31 cellular contexts compared by ENCODE assay signal in genomic region chr2:208099682-208100081, GRCh38. TPM values are rescaled to one million over a fixed set of nuclear protein-coding genes. Genes with fewer than 3 reads are reported as not detected.
DNase-seq lines count a peak whose midpoint lies in the region; ATAC-seq, FAIRE-seq and TF ChIP-seq lines count a peak whose summit lies in the region.
"Had no signal": no experiment of that assay in that cellular context is flagged by ENCODE, and none has a peak within 500 bp of the region (broad histone marks: within the 10 kb centered on the region; RNA-seq: fewer than 3 reads in every experiment).

No MANE protein-coding gene starts in this region.

- H3K36me3 ChIP-seq in CD8-positive, alpha-beta memory T cell (ENCODE audit: insufficient read depth, low read length): no peaks in the 10 kb centered on the region
- H3K36me3 ChIP-seq in KOPT-K1 (ENCODE audit: insufficient read depth, low read length): no peaks in the 10 kb centered on the region
- H3K36me3 ChIP-seq in K562 (ENCODE audit: control insufficient read depth, insufficient read depth, low read length): no peaks in the 10 kb centered on the region

- intact Hi-C loops in K562 (cut with micrococcal nuclease): loop anchor here (5.0 kb wide), 1 partner anchor 168 kb away; the partner anchor contains the start of gene PIKFYVE

- H2AFZ ChIP-seq in K562 (ENCODE audit: low read depth, low read length): no peak overlapping the region

- H3K9me3 ChIP-seq in CD8-positive, alpha-beta memory T cell (ENCODE audit: low read length): no peaks in the 10 kb centered on the region
- no peaks in the 10 kb centered on the region for H3K9me3 ChIP-seq in KOPT-K1 (ENCODE audit: insufficient read depth, low read length, poor library complexity, severe bottlenecking)
- no peaks in the 10 kb centered on the region for H3K9me3 ChIP-seq in K562 (replicated peaks; ENCODE audit: control insufficient read depth, insufficient read depth, low read depth, low read length)
- H3K9me3 ChIP-seq: A549 had no signal

- TF ChIP-seq RAD21 in K562 (CRISPR knock-in tag; conservative IDR thresholded peaks at IDR 0.05 in 1 of 2, IDR thresholded peaks at IDR 0.05 in 1 of 2): no peak

- DNase-seq in activated T-cell treated with anti-CD3 and anti-CD28 coated beads, Interleukin-2, amount 50 U/mL, for 4 hours: no peak
- no peak for DNase-seq in activated T-cell treated with anti-CD3 and anti-CD28 coated beads, Interleukin-2, amount 50 U/mL, for 48 hours
- no peak for DNase-seq in CD8-positive, alpha-beta memory T cell
- DNase-seq in K562 (ENCODE audit: extremely low read depth in 1 of 4, low spot score in 3 of 4): no peak
- DNase-seq in stimulated activated CD8-positive, alpha-beta memory T cell treated with anti-CD3 and anti-CD28 coated beads, Interleukin-4, amount 100 ng/mL, for 48 hours: no peak
- DNase-seq: C1 segment of cervical spinal cord; Calu3; CD8-positive, alpha-beta T cell; DMS79 treated with DMSO at 0.1 percent for 48 hours; KBM-7; MM.1S; NCI-H1048; NCI-H1417; NCI-H1694 treated with DMSO at 0.1 percent for 48 hours; NCI-H2081; NCI-H2227 treated with DMSO at 0.1 percent for 48 hours; NCI-H510A; NCI-H69; SHP77 had no signal

- POLR2A ChIA-PET in CD8-positive, alpha-beta memory T cell (lab: Charles Lee): no interaction called here
- POLR2A ChIA-PET in K562 (lab: Yijun Ruan, JAX): no interaction called here

- in situ Hi-C loops in K562 (cut with MboI): no loop called here

- TF ChIP-seq CTCF in K562 (IDR thresholded peaks at IDR 0.05 in 2 of 3, conservative IDR thresholded peaks at IDR 0.05 in 1 of 3; ENCODE audit: insufficient read depth in 2 of 3, low read depth in 1 of 3, low read length in 3 of 3): no peak

- H3K9ac ChIP-seq in K562 (ENCODE audit: insufficient read depth in 1 of 2, low read depth in 2 of 2, low read length in 2 of 2): no peak overlapping the region

- H3K79me2 ChIP-seq in K562 (ENCODE audit: control insufficient read depth, insufficient read depth, low read length): no peaks in the 10 kb centered on the region

- H3K9me1 ChIP-seq in K562 (ENCODE audit: control insufficient read depth, insufficient read depth, low read length): no peaks in the 10 kb centered on the region

- CTCF ChIA-PET in CD8-positive, alpha-beta memory T cell (lab: Charles Lee): no interaction called here
- CTCF ChIA-PET in K562 (lab: Yijun Ruan, JAX; ENCODE audit: low intra/inter-chr PET ratio): no interaction called here

- WGBS in K562 (ENCODE audit: insufficient coverage, low coverage, missing lambda C conversion rate): 47% methylated on average over 8 of the region's 8 CpGs

- FAIRE-seq in K562 (lab: Jason Lieb, UNC): no peak
- FAIRE-seq: A549, GM12892 had no signal

- no peaks in the 10 kb centered on the region for H3K36me3 Mint-ChIP-seq in activated T-cell treated with anti-CD3 and anti-CD28 coated beads, Interleukin-2, amount 50 U/mL, for 4 hours (ENCODE audit: insufficient read depth)
- H3K36me3 Mint-ChIP-seq in CD8-positive, alpha-beta memory T cell: no peaks in the 10 kb centered on the region
- H3K36me3 Mint-ChIP-seq: CD8-positive, alpha-beta T cell had no signal

- BruUV-seq in K562 (replicated peaks; lab: Mats Ljungman, UMichigan): no TSS peak

- H3K4me2 ChIP-seq in K562 (ENCODE audit: insufficient read depth, low read length): no peak overlapping the region
- H3K4me2 ChIP-seq: A549 had no signal

- peak overlapping the region; percentile 29 for H3K4me3 Mint-ChIP-seq in activated T-cell treated with anti-CD3 and anti-CD28 coated beads, Interleukin-2, amount 50 U/mL, for 4 hours
- H3K4me3 Mint-ChIP-seq in CD8-positive, alpha-beta memory T cell: peak overlapping the region in 4 of 7 donors; percentile 18 to 69 (median 43)
- H3K4me3 Mint-ChIP-seq: CD8-positive, alpha-beta T cell had no signal

- H3K27me3 ChIP-seq in CD8-positive, alpha-beta memory T cell (ENCODE audit: insufficient read depth, low read length, poor library complexity, severe bottlenecking): no peaks in the 10 kb centered on the region
- 0 out of 5 replicates have a peak, but pooled peaks cover 0 to 6% of the 10 kb centered on the region in 2 experiments for H3K27me3 ChIP-seq in K562 (ENCODE audit: control insufficient read depth in 2 of 2, insufficient read depth in 2 of 2, low read length in 2 of 2)

- H3K4me1 Mint-ChIP-seq in activated T-cell treated with anti-CD3 and anti-CD28 coated beads, Interleukin-2, amount 50 U/mL, for 4 hours (ENCODE audit: low read depth): peaks cover 24% of the 10 kb centered on the region
- H3K4me1 Mint-ChIP-seq in CD8-positive, alpha-beta memory T cell: peaks cover 19 to 24% (median 22%) of the 10 kb centered on the region in 3 donors

- no peaks in the 10 kb centered on the region for H3K27me3 Mint-ChIP-seq in activated T-cell treated with anti-CD3 and anti-CD28 coated beads, Interleukin-2, amount 50 U/mL, for 4 hours (ENCODE audit: low read depth)
- H3K27me3 Mint-ChIP-seq in CD8-positive, alpha-beta memory T cell: peaks cover 2 to 12% of the 10 kb centered on the region in 2 donors

- no peak for ATAC-seq in activated T-cell treated with anti-CD3 and anti-CD28 coated beads, Interleukin-2, amount 50 U/mL, for 4 hours
- ATAC-seq in K562 (no peak), GM21717 (IDR thresholded peaks at IDR 0.05; ENCODE audit: unreplicated experiment) (no peak), HG02571 (IDR thresholded peaks at IDR 0.05; ENCODE audit: unreplicated experiment) (no peak)
- ATAC-seq: A549; CD8-positive, alpha-beta T cell; HCT116; Panc1 had no signal

- no peaks in the 10 kb centered on the region for H3K4me1 ChIP-seq in CD8-positive, alpha-beta memory T cell (ENCODE audit: insufficient read depth, low read length)
- H3K4me1 ChIP-seq in K562 (replicated peaks in 1 of 2; ENCODE audit: control insufficient read depth in 2 of 2, insufficient read depth in 2 of 2, low read length in 2 of 2): no peaks in the 10 kb centered on the region

- peak overlapping the region in 1 of 8 donors; percentile 8 for H3K27ac Mint-ChIP-seq in CD8-positive, alpha-beta memory T cell
- H3K27ac Mint-ChIP-seq: CD8-positive, alpha-beta T cell had no signal

- TF ChIP-seq POLR2A in K562 (conservative IDR thresholded peaks at IDR 0.05): no peak

- no peak for TF ChIP-seq EP300 in K562 (IDR thresholded peaks at IDR 0.05; ENCODE audit: low read length)

- H4K20me1 ChIP-seq in K562 (replicated peaks; ENCODE audit: control insufficient read depth, insufficient read depth, low read length): no peaks in the 10 kb centered on the region

- H3K4me3 ChIP-seq in CD8-positive, alpha-beta memory T cell (ENCODE audit: low read length): no peak overlapping the region
- no peak overlapping the region for H3K4me3 ChIP-seq in K562
- H3K4me3 ChIP-seq: A549 had no signal

- H3K9me3 Mint-ChIP-seq in activated T-cell treated with anti-CD3 and anti-CD28 coated beads, Interleukin-2, amount 50 U/mL, for 4 hours: no peaks in the 10 kb centered on the region
- no peaks in the 10 kb centered on the region for H3K9me3 Mint-ChIP-seq in CD8-positive, alpha-beta memory T cell
- H3K9me3 Mint-ChIP-seq: CD8-positive, alpha-beta T cell had no signal

- no peak overlapping the region for H3K27ac ChIP-seq in CD8-positive, alpha-beta memory T cell (ENCODE audit: low read depth, low read length)
- H3K27ac ChIP-seq in KOPT-K1 (ENCODE audit: low read depth, low read length, poor library complexity, severe bottlenecking) (peak overlapping the region; percentile 74), K562 (ENCODE audit: extremely low read depth, low read depth, low read length) (no peak overlapping the region)
- H3K27ac ChIP-seq: A549, RWPE1 had no signal

RNA-seq across cellular contexts. Expression of gene CRYGD, which starts 24.6 kb away (rescaled TPM):
- not detected for total RNA-seq in activated T-cell treated with anti-CD3 and anti-CD28 coated beads, Interleukin-2, amount 50 U/mL, for 4 hours
- not detected for total RNA-seq in CD8-positive, alpha-beta memory T cell
- polyA plus RNA-seq in CD8-positive, alpha-beta memory T cell: not detected
- not detected in 2 replicates for total RNA-seq in K562 (2011; cell fraction: chromatin; rRNA removed; ENCODE audit: low replicate concordance)
- not detected in 2 replicates for total RNA-seq in K562 (2011; cell fraction: nucleolus; rRNA removed)
- not detected in 2 replicates for total RNA-seq in K562 (2011; cell fraction: nucleoplasm; rRNA removed)
- total RNA-seq in K562 (2014; rRNA removed) (not detected in 2 replicates), K562 (2014; rRNA removed; fragmentation: Illumina TruSeq; extraction: Trizol) (not detected in 2 replicates), K562 (2015; rRNA removed; fragmentation: Illumina TruSeq; extraction: Trizol) (not detected in 2 replicates), K562 (2021) (not detected in 2 replicates)
- polyA plus RNA-seq in K562 (2011; rRNA removed) (not detected in 2 replicates), K562 (2014; fragmentation: Illumina TruSeq; extraction: Trizol) (not detected in 2 replicates), K562 (2014; fragmentation: Nextera tagmentation; extraction: Ambion mirVana) (not detected), K562 (2014; rRNA removed) (not detected in 2 replicates)
- polyA plus RNA-seq in K562 (2011; cell fraction: cytosol; rRNA removed): not detected in 2 replicates
- not detected in 2 replicates for polyA plus RNA-seq in K562 (2011; cell fraction: nucleus; rRNA removed)
- not detected in 2 replicates for polyA plus RNA-seq in K562 (2012)
- polyA minus RNA-seq in K562 (2011; rRNA and poly(A)+ RNA removed): not detected in 2 replicates
- polyA minus RNA-seq in K562 (2011; cell fraction: cytosol; rRNA and poly(A)+ RNA removed): not detected in 2 replicates
- not detected in 2 replicates for polyA minus RNA-seq in K562 (2011; cell fraction: nucleus; rRNA and poly(A)+ RNA removed)
- total RNA-seq: Calu3; CD8-positive, alpha-beta T cell; H4; HT-29; OCI-LY7; SK-MEL-5 had no signal
- polyA plus RNA-seq: A549 had no signal

RNA-seq across cellular contexts. Expression of gene CRYGC, which starts 29.9 kb away (rescaled TPM):
- total RNA-seq in activated T-cell treated with anti-CD3 and anti-CD28 coated beads, Interleukin-2, amount 50 U/mL, for 4 hours: not detected
- not detected for total RNA-seq in CD8-positive, alpha-beta memory T cell
- not detected for polyA plus RNA-seq in CD8-positive, alpha-beta memory T cell
- not detected in 2 replicates for total RNA-seq in K562 (2011; cell fraction: chromatin; rRNA removed; ENCODE audit: low replicate concordance)
- not detected in 2 replicates for total RNA-seq in K562 (2011; cell fraction: nucleolus; rRNA removed)
- total RNA-seq in K562 (2011; cell fraction: nucleoplasm; rRNA removed): not detected in 2 replicates
- not detected in 2 replicates for total RNA-seq in K562 (2014; rRNA removed)
- not detected in 2 replicates for total RNA-seq in K562 (2014; rRNA removed; fragmentation: Illumina TruSeq; extraction: Trizol)
- not detected in 2 replicates for total RNA-seq in K562 (2015; rRNA removed; fragmentation: Illumina TruSeq; extraction: Trizol)
- total RNA-seq in K562 (2021): not detected in 2 replicates
- not detected in 2 replicates for polyA plus RNA-seq in K562 (2011; rRNA removed)
- not detected in 2 replicates for polyA plus RNA-seq in K562 (2011; cell fraction: cytosol; rRNA removed)
- polyA plus RNA-seq in K562 (2011; cell fraction: nucleus; rRNA removed): not detected in 2 replicates
- not detected in 2 replicates for polyA plus RNA-seq in K562 (2012)
- polyA plus RNA-seq in K562 (2014; fragmentation: Illumina TruSeq; extraction: Trizol): not detected in 2 replicates
- not detected for polyA plus RNA-seq in K562 (2014; fragmentation: Nextera tagmentation; extraction: Ambion mirVana)
- polyA plus RNA-seq in K562 (2014; rRNA removed): not detected in 2 replicates
- polyA minus RNA-seq in K562 (2011; rRNA and poly(A)+ RNA removed): not detected in 2 replicates
- not detected in 2 replicates for polyA minus RNA-seq in K562 (2011; cell fraction: cytosol; rRNA and poly(A)+ RNA removed)
- not detected in 2 replicates for polyA minus RNA-seq in K562 (2011; cell fraction: nucleus; rRNA and poly(A)+ RNA removed)
- total RNA-seq: Calu3; CD8-positive, alpha-beta T cell; H4; HT-29; OCI-LY7; SK-MEL-5 had no signal
- polyA plus RNA-seq: A549 had no signal

RNA-seq across cellular contexts. Expression of gene CRYGB, which starts 46.3 kb away (rescaled TPM):
- not detected for total RNA-seq in activated T-cell treated with anti-CD3 and anti-CD28 coated beads, Interleukin-2, amount 50 U/mL, for 4 hours
- total RNA-seq in CD8-positive, alpha-beta memory T cell: not detected
- not detected for polyA plus RNA-seq in CD8-positive, alpha-beta memory T cell
- total RNA-seq in K562 (2011; cell fraction: chromatin; rRNA removed; ENCODE audit: low replicate concordance): not detected in 2 replicates
- not detected in 2 replicates for total RNA-seq in K562 (2011; cell fraction: nucleolus; rRNA removed)
- total RNA-seq in K562 (2011; cell fraction: nucleoplasm; rRNA removed): not detected in 2 replicates
- total RNA-seq in K562 (2014; rRNA removed) (not detected in 2 replicates), K562 (2014; rRNA removed; fragmentation: Illumina TruSeq; extraction: Trizol) (not detected in 2 replicates), K562 (2015; rRNA removed; fragmentation: Illumina TruSeq; extraction: Trizol) (not detected in 2 replicates), K562 (2021) (not detected in 2 replicates)
- polyA plus RNA-seq in K562 (2011; rRNA removed) (not detected in 2 replicates), K562 (2014; fragmentation: Illumina TruSeq; extraction: Trizol) (not detected in 2 replicates), K562 (2014; fragmentation: Nextera tagmentation; extraction: Ambion mirVana) (not detected), K562 (2014; rRNA removed) (not detected in 2 replicates)
- not detected in 2 replicates for polyA plus RNA-seq in K562 (2011; cell fraction: cytosol; rRNA removed)
- not detected in 2 replicates for polyA plus RNA-seq in K562 (2011; cell fraction: nucleus; rRNA removed)
- polyA plus RNA-seq in K562 (2012): not detected in 2 replicates
- not detected in 2 replicates for polyA minus RNA-seq in K562 (2011; rRNA and poly(A)+ RNA removed)
- not detected in 2 replicates for polyA minus RNA-seq in K562 (2011; cell fraction: cytosol; rRNA and poly(A)+ RNA removed)
- not detected in 2 replicates for polyA minus RNA-seq in K562 (2011; cell fraction: nucleus; rRNA and poly(A)+ RNA removed)
- total RNA-seq: Calu3; CD8-positive, alpha-beta T cell; H4; HT-29; OCI-LY7; SK-MEL-5 had no signal
- polyA plus RNA-seq: A549 had no signal
